1 cellular context compared by ENCODE assay signal in genomic region chr1:248905949-248906740, GRCh38.
TF ChIP-seq lines count a peak whose summit lies in the region.

Gene PGBD2, plus strand, starts transcription at chr1:248906235. Its CDS starts 7,628 bp downstream, at chr1:248913863.

TF ChIP-seq in HepG2, 621 proteins besides CTCF, POLR2A, EP300 and RAD21 (continued from another document and continues in another):
- TF ChIP-seq RNF219 (CRISPR knock-in tag; IDR thresholded peaks at IDR 0.05) (0 out of 2 replicates have a peak, but pooled peaks have one; percentile 42), EHMT2 (IDR thresholded peaks at IDR 0.05; ENCODE audit: borderline replicate concordance, low read depth, low read length) (no peak), PHF5A (CRISPR knock-in tag; IDR thresholded peaks at IDR 0.05; ENCODE audit: low read depth, unreplicated experiment) (peak; percentile 79), ATF4 (CRISPR knock-in tag; IDR thresholded peaks at IDR 0.05) (peak in 1 of 2 experiments; percentile 24; a peak in 1 of 4 replicates), ZFX (CRISPR knock-in tag; IDR thresholded peaks at IDR 0.05; ENCODE audit: low read depth) (peak; percentile 97), MIXL1 (CRISPR knock-in tag; IDR thresholded peaks at IDR 0.05) (peak; percentile 47), ARID5B (CRISPR knock-in tag; IDR thresholded peaks at IDR 0.05) (peak; percentile 65; the same call in 1 of the 2 replicates), SP2 (CRISPR knock-in tag; IDR thresholded peaks at IDR 0.05) (peak; percentile 56), ZNF10 (CRISPR knock-in tag; IDR thresholded peaks at IDR 0.05; ENCODE audit: borderline replicate concordance, low read depth) (no peak), ZNF83 (CRISPR knock-in tag; IDR thresholded peaks at IDR 0.05; ENCODE audit: borderline replicate concordance) (0 out of 2 replicates have a peak, but pooled peaks have one; percentile 71), ZMYM3 (CRISPR knock-in tag; IDR thresholded peaks at IDR 0.05) (peak; percentile 91), KDM2A (CRISPR knock-in tag; IDR thresholded peaks at IDR 0.05; ENCODE audit: borderline replicate concordance, low read depth) (peak; percentile 94), TOE1 (CRISPR knock-in tag; IDR thresholded peaks at IDR 0.05) (peak; percentile 78; the same call in 1 of the 2 replicates), NFE2L2 (IDR thresholded peaks at IDR 0.05; ENCODE audit: low read length) (no peak), ZMAT5 (CRISPR knock-in tag; IDR thresholded peaks at IDR 0.05; ENCODE audit: borderline replicate concordance, low read depth) (no peak), STAG1 (CRISPR knock-in tag; IDR thresholded peaks at IDR 0.05) (peak; percentile 52), ATF1 (CRISPR knock-in tag; IDR thresholded peaks at IDR 0.05) (no peak), ZNF784 (CRISPR knock-in tag; IDR thresholded peaks at IDR 0.05; ENCODE audit: borderline replicate concordance) (peak; percentile 94; the same call in 1 of the 2 replicates), MLXIP (CRISPR knock-in tag; IDR thresholded peaks at IDR 0.05; ENCODE audit: borderline replicate concordance) (no peak), ZNF33B (CRISPR knock-in tag; IDR thresholded peaks at IDR 0.05) (peak; percentile 92), ZNF670 (CRISPR knock-in tag; IDR thresholded peaks at IDR 0.05; ENCODE audit: borderline replicate concordance) (no peak; the same call in 1 of the 2 replicates), ZNF550 (CRISPR knock-in tag; IDR thresholded peaks at IDR 0.05; ENCODE audit: borderline replicate concordance) (no peak), TAF1 (CRISPR knock-in tag; IDR thresholded peaks at IDR 0.05) (peak; percentile 96), MTA1 (CRISPR knock-in tag; IDR thresholded peaks at IDR 0.05; ENCODE audit: borderline replicate concordance) (peak; percentile 88; the same call in 1 of the 2 replicates), KDM3A (CRISPR knock-in tag; IDR thresholded peaks at IDR 0.05; ENCODE audit: low read depth) (peak; percentile 82), ETV5 (CRISPR knock-in tag; IDR thresholded peaks at IDR 0.05; ENCODE audit: borderline replicate concordance) (peak; percentile 65; the same call in 1 of the 2 replicates), ZNF205 (CRISPR knock-in tag; IDR thresholded peaks at IDR 0.05) (peak; percentile 97), SNAPC4 (CRISPR knock-in tag; IDR thresholded peaks at IDR 0.05) (no peak), E2F2 (CRISPR knock-in tag; IDR thresholded peaks at IDR 0.05; ENCODE audit: borderline replicate concordance) (no peak), ZNF572 (CRISPR knock-in tag; IDR thresholded peaks at IDR 0.05) (peak; percentile 75; the same call in 1 of the 2 replicates), ZNF556 (CRISPR knock-in tag; IDR thresholded peaks at IDR 0.05; ENCODE audit: borderline replicate concordance) (peak; percentile 92), ZUFSP (CRISPR knock-in tag; IDR thresholded peaks at IDR 0.05; ENCODE audit: borderline replicate concordance) (no peak), ZNF615 (CRISPR knock-in tag; IDR thresholded peaks at IDR 0.05; ENCODE audit: borderline replicate concordance) (no peak; the same call in 1 of the 2 replicates), SOX13 (IDR thresholded peaks at IDR 0.05) (no peak), SOX13 (CRISPR knock-in tag; conservative IDR thresholded peaks at IDR 0.05 in 1 of 2, IDR thresholded peaks at IDR 0.05 in 1 of 2) (peak in 1 of 2 experiments; percentile 62; a peak in 2 of 4 replicates), SALL1 (CRISPR knock-in tag; IDR thresholded peaks at IDR 0.05) (peak; percentile 95), TCF7 (IDR thresholded peaks at IDR 0.05; ENCODE audit: low read depth) (no peak), GMEB1 (CRISPR knock-in tag; IDR thresholded peaks at IDR 0.05; ENCODE audit: borderline replicate concordance) (peak; percentile 88)
